Comparison of ENCODE assay signal across 16 cellular contexts in genomic region chr14:105076805-105077648, GRCh38. TPM values are rescaled to one million over a fixed set of nuclear protein-coding genes. Genes with fewer than 3 reads are reported as not detected.
DNase-seq lines count a peak whose midpoint lies in the region; ATAC-seq lines count a peak whose summit lies in the region.
"Had no signal": no experiment of that assay in that cellular context is flagged by ENCODE, and none has a peak within 500 bp of the region (broad histone marks: within the 10 kb centered on the region; RNA-seq: fewer than 3 reads in every experiment).

No MANE protein-coding gene starts in this region.

- H3K36me3 Mint-ChIP-seq in CD4-positive, CD25-positive, alpha-beta regulatory T cell, result no peaks in the 10 kb centered on the region
- H3K36me3 Mint-ChIP-seq in activated T-helper 1 cell treated with anti-CD3 and anti-CD28 coated beads, Interleukin-12 subunit alpha, Interleukin-12 subunit beta, Interleukin-2, Interleukin-4 antibody, amounts not matched to agents 30 ng/mL and 10 ng/mL and 1 ng/mL, durations not matched to agents 14 hours and 24 hours and 36 hours (ENCODE audit: low read depth), result no peaks in the 10 kb centered on the region
- H3K36me3 Mint-ChIP-seq in naive thymus-derived CD4-positive, alpha-beta T cell, result no peaks in the 10 kb centered on the region

- H3K36me3 ChIP-seq in BLaER1, result no peaks in the 10 kb centered on the region
- H3K36me3 ChIP-seq in CD4-positive, CD25-positive, alpha-beta regulatory T cell (ENCODE audit: control insufficient read depth, insufficient read depth, low read length), result no peaks in the 10 kb centered on the region
- no peaks in the 10 kb centered on the region for H3K36me3 ChIP-seq in naive thymus-derived CD4-positive, alpha-beta T cell (ENCODE audit: control insufficient read depth in 2 of 3, insufficient read depth in 3 of 3, low read length in 3 of 3)
- H3K36me3 ChIP-seq: right lobe of liver had no signal

- peak overlapping the region; percentile 87 for H3K27ac ChIP-seq in BLaER1
- peak overlapping the region; percentile 41 for H3K27ac ChIP-seq in CD4-positive, CD25-positive, alpha-beta regulatory T cell (ENCODE audit: insufficient read depth, low read length, poor library complexity, severe bottlenecking)
- peak overlapping the region; percentile 35 for H3K27ac ChIP-seq in naive thymus-derived CD4-positive, alpha-beta T cell (ENCODE audit: low read depth, low read length)
- H3K27ac ChIP-seq: epithelial cell of prostate, right lobe of liver had no signal

- H3K4me3 ChIP-seq in BLaER1, result no peak overlapping the region
- H3K4me3 ChIP-seq in CD4-positive, CD25-positive, alpha-beta regulatory T cell (ENCODE audit: low read depth, low read length), result no peak overlapping the region
- peak overlapping the region; percentile 20 for H3K4me3 ChIP-seq in naive thymus-derived CD4-positive, alpha-beta T cell (ENCODE audit: low read length)
- H3K4me3 ChIP-seq: right lobe of liver had no signal

- H3K4me1 Mint-ChIP-seq in CD4-positive, CD25-positive, alpha-beta regulatory T cell, result peaks cover 0 to 44% (median 12%) of the 10 kb centered on the region in 4 donors
- peaks cover 12% of the 10 kb centered on the region for H3K4me1 Mint-ChIP-seq in activated T-helper 1 cell treated with anti-CD3 and anti-CD28 coated beads, Interleukin-12 subunit alpha, Interleukin-12 subunit beta, Interleukin-2, Interleukin-4 antibody, amounts not matched to agents 30 ng/mL and 10 ng/mL and 1 ng/mL, durations not matched to agents 14 hours and 24 hours and 36 hours (ENCODE audit: low read depth)
- H3K4me1 Mint-ChIP-seq in naive thymus-derived CD4-positive, alpha-beta T cell, result peaks cover 15 to 38% (median 29%) of the 10 kb centered on the region in 7 donors

- H3K4me2 ChIP-seq in BLaER1, result peak overlapping the region; percentile 88

- H3K9me3 Mint-ChIP-seq in CD4-positive, CD25-positive, alpha-beta regulatory T cell, result peaks cover 0 to 2% (median 0%) of the 10 kb centered on the region in 7 donors
- H3K9me3 Mint-ChIP-seq in activated T-helper 1 cell treated with anti-CD3 and anti-CD28 coated beads, Interleukin-12 subunit alpha, Interleukin-12 subunit beta, Interleukin-2, Interleukin-4 antibody, amounts not matched to agents 30 ng/mL and 10 ng/mL and 1 ng/mL, durations not matched to agents 14 hours and 24 hours and 36 hours, result no peaks in the 10 kb centered on the region
- peaks cover 0 to 4% (median 0%) of the 10 kb centered on the region in 11 donors for H3K9me3 Mint-ChIP-seq in naive thymus-derived CD4-positive, alpha-beta T cell

- H3K4me1 ChIP-seq in BLaER1, result peaks cover 61% of the 10 kb centered on the region
- H3K4me1 ChIP-seq in CD4-positive, CD25-positive, alpha-beta regulatory T cell (ENCODE audit: control insufficient read depth, insufficient read depth, low read length, poor library complexity, severe bottlenecking), result peaks cover 33% of the 10 kb centered on the region
- peaks cover 20 to 28% of the 10 kb centered on the region in 2 donors for H3K4me1 ChIP-seq in naive thymus-derived CD4-positive, alpha-beta T cell (ENCODE audit: control insufficient read depth in 2 of 2, insufficient read depth in 2 of 2, low read length in 2 of 2)
- H3K4me1 ChIP-seq: right lobe of liver had no signal

- CTCF ChIA-PET in naive thymus-derived CD4-positive, alpha-beta T cell (lab: Charles Lee), result no interaction called here

- peaks cover 9% of the 10 kb centered on the region; the same call in 1 of the 2 replicates for H3K9me3 ChIP-seq in BLaER1
- H3K9me3 ChIP-seq in CD4-positive, CD25-positive, alpha-beta regulatory T cell (ENCODE audit: control insufficient read depth in 2 of 2, low read length in 2 of 2), result no peaks in the 10 kb centered on the region
- H3K9me3 ChIP-seq in naive thymus-derived CD4-positive, alpha-beta T cell (ENCODE audit: control insufficient read depth in 2 of 3, low read length in 3 of 3), result no peaks in the 10 kb centered on the region
- H3K9me3 ChIP-seq: right lobe of liver had no signal

- peak overlapping the region in 3 of 4 donors; percentile 53 to 74 (median 71) for H3K4me3 Mint-ChIP-seq in CD4-positive, CD25-positive, alpha-beta regulatory T cell
- H3K4me3 Mint-ChIP-seq in activated T-helper 1 cell treated with anti-CD3 and anti-CD28 coated beads, Interleukin-12 subunit alpha, Interleukin-12 subunit beta, Interleukin-2, Interleukin-4 antibody, amounts not matched to agents 30 ng/mL and 10 ng/mL and 1 ng/mL, durations not matched to agents 14 hours and 24 hours and 36 hours, result no peak overlapping the region
- H3K4me3 Mint-ChIP-seq in naive thymus-derived CD4-positive, alpha-beta T cell, result peak overlapping the region; percentile 33 to 80 (median 71)

- no peaks in the 10 kb centered on the region for H3K27me3 ChIP-seq in BLaER1
- H3K27me3 ChIP-seq in CD4-positive, CD25-positive, alpha-beta regulatory T cell (ENCODE audit: control insufficient read depth, insufficient read depth, low read length), result no peaks in the 10 kb centered on the region
- H3K27me3 ChIP-seq in naive thymus-derived CD4-positive, alpha-beta T cell (ENCODE audit: control insufficient read depth in 2 of 2, insufficient read depth in 2 of 2, low read length in 2 of 2), result no peaks in the 10 kb centered on the region
- H3K27me3 ChIP-seq: right lobe of liver had no signal

- ATAC-seq in CD4-positive, CD25-positive, alpha-beta regulatory T cell (ENCODE audit: low read depth in 2 of 2), result peak; percentile 56 to 78
- peak; percentile 36 for ATAC-seq in naive thymus-derived CD4-positive, alpha-beta T cell
- ATAC-seq in GM21576 (IDR thresholded peaks at IDR 0.05; ENCODE audit: unreplicated experiment) (no peak), HG02840 (IDR thresholded peaks at IDR 0.05; ENCODE audit: low FRiP score, unreplicated experiment) (no peak)
- ATAC-seq: HCT116 had no signal

- intact Hi-C loops in activated T-helper 1 cell treated with anti-CD3 and anti-CD28 coated beads, Interleukin-12 subunit alpha, Interleukin-12 subunit beta, Interleukin-2, Interleukin-4 antibody, amounts not matched to agents 30 ng/mL and 10 ng/mL and 1 ng/mL, durations not matched to agents 14 hours and 24 hours and 36 hours (cut with micrococcal nuclease), result no loop called here
- intact Hi-C loops in naive thymus-derived CD4-positive, alpha-beta T cell (cut with micrococcal nuclease), result loop anchor here in 1 of 2 donors (1.0 kb wide), 1 partner anchor 12 kb away; the partner anchor contains the start of gene GPR132

- peak overlapping the region; percentile 68 for H3K9ac ChIP-seq in BLaER1

- no peaks in the 10 kb centered on the region for H4K20me1 ChIP-seq in BLaER1

- H3K27me3 Mint-ChIP-seq in CD4-positive, CD25-positive, alpha-beta regulatory T cell, result peaks cover 15% of the 10 kb centered on the region
- H3K27me3 Mint-ChIP-seq in activated T-helper 1 cell treated with anti-CD3 and anti-CD28 coated beads, Interleukin-12 subunit alpha, Interleukin-12 subunit beta, Interleukin-2, Interleukin-4 antibody, amounts not matched to agents 30 ng/mL and 10 ng/mL and 1 ng/mL, durations not matched to agents 14 hours and 24 hours and 36 hours (ENCODE audit: insufficient read depth), result peaks cover 9% of the 10 kb centered on the region
- H3K27me3 Mint-ChIP-seq in naive thymus-derived CD4-positive, alpha-beta T cell, result peaks cover 0 to 13% (median 0%) of the 10 kb centered on the region in 5 donors

- peak in 1 of 3 donors; percentile 74 for DNase-seq in CD4-positive, CD25-positive, alpha-beta regulatory T cell
- DNase-seq in activated T-helper 1 cell treated with anti-CD3 and anti-CD28 coated beads, Interleukin-12 subunit alpha, Interleukin-12 subunit beta, Interleukin-2, Interleukin-4 antibody, amounts not matched to agents 30 ng/mL and 10 ng/mL and 1 ng/mL, durations not matched to agents 14 hours and 24 hours and 36 hours (ENCODE audit: low spot score), result no peak
- peak in 1 of 9 donors; percentile 19 for DNase-seq in naive thymus-derived CD4-positive, alpha-beta T cell
- no peak for DNase-seq in globus pallidus (ENCODE audit: low spot score)
- DNase-seq: cerebellar nuclear complex, NCI-H187 treated with DMSO at 0.1 percent for 48 hours, NCI-H69, SIG-M5 had no signal

- peak overlapping the region; percentile 84 to 91 (median 91) for H3K27ac Mint-ChIP-seq in CD4-positive, CD25-positive, alpha-beta regulatory T cell
- H3K27ac Mint-ChIP-seq in activated T-helper 1 cell treated with anti-CD3 and anti-CD28 coated beads, Interleukin-12 subunit alpha, Interleukin-12 subunit beta, Interleukin-2, Interleukin-4 antibody, amounts not matched to agents 30 ng/mL and 10 ng/mL and 1 ng/mL, durations not matched to agents 14 hours and 24 hours and 36 hours, result peak overlapping the region; percentile 6
- H3K27ac Mint-ChIP-seq in naive thymus-derived CD4-positive, alpha-beta T cell, result peak overlapping the region; percentile 7 to 91 (median 86)

- POLR2A ChIA-PET in naive thymus-derived CD4-positive, alpha-beta T cell (lab: Charles Lee), result interaction anchor here (1.1 to 7.8 kb wide), 4 partner anchors 9 to 17 kb away, joined by 5 to 71 read pairs (median 57); partner anchors contain the start of gene GPR132

RNA-seq across cellular contexts. Expression of gene GPR132, which starts 11.8 kb away (rescaled TPM):
- total RNA-seq in CD4-positive, CD25-positive, alpha-beta regulatory T cell, result 94.5 TPM
- 10 to 100 TPM in 3 of 4 donors, 1 to 10 TPM in 1; 8.8 to 17.5 (median 14.6) TPM for polyA plus RNA-seq in CD4-positive, CD25-positive, alpha-beta regulatory T cell
- total RNA-seq in activated T-helper 1 cell treated with anti-CD3 and anti-CD28 coated beads, Interleukin-12 subunit alpha, Interleukin-12 subunit beta, Interleukin-2, Interleukin-4 antibody, amounts not matched to agents 30 ng/mL and 10 ng/mL and 1 ng/mL, durations not matched to agents 14 hours and 24 hours and 36 hours, result 24.6 and 24.9 TPM in 2 replicates
- total RNA-seq in naive thymus-derived CD4-positive, alpha-beta T cell, result 10 to 100 TPM; 37.8 to 58.7 (median 45.2) TPM
- polyA plus RNA-seq in naive thymus-derived CD4-positive, alpha-beta T cell, result 10 to 100 TPM in 1 of 2 donors, 1 to 10 TPM in 1; 9.3 to 40.2 TPM
- total RNA-seq: LHCN-M2, myocyte had no signal

RNA-seq across cellular contexts. Expression of gene CDCA4, which starts 56.1 kb away (rescaled TPM):
- total RNA-seq in CD4-positive, CD25-positive, alpha-beta regulatory T cell, result 16.5 TPM
- polyA plus RNA-seq in CD4-positive, CD25-positive, alpha-beta regulatory T cell, result 10 to 100 TPM; 12.8 to 16.7 (median 14.9) TPM
- 62.5 and 63.7 TPM in 2 replicates for total RNA-seq in activated T-helper 1 cell treated with anti-CD3 and anti-CD28 coated beads, Interleukin-12 subunit alpha, Interleukin-12 subunit beta, Interleukin-2, Interleukin-4 antibody, amounts not matched to agents 30 ng/mL and 10 ng/mL and 1 ng/mL, durations not matched to agents 14 hours and 24 hours and 36 hours
- total RNA-seq in naive thymus-derived CD4-positive, alpha-beta T cell, result 10 to 100 TPM; 12.7 to 47.8 (median 14.0) TPM
- 10 to 100 TPM in 1 of 2 donors, 1 to 10 TPM in 1; 8.0 to 12.1 TPM for polyA plus RNA-seq in naive thymus-derived CD4-positive, alpha-beta T cell

Comparison
In these comparisons a context has a peak if more than half of its experiments do, and no peak if none do; other contexts are left out.
1. H3K27ac ChIP-seq: peak in every context shown above with its lines; median percentile 87 in BLaER1; 41 in CD4-positive, CD25-positive, alpha-beta regulatory T cell; 35 in naive thymus-derived CD4-positive, alpha-beta T cell.
2. ATAC-seq: peak in CD4-positive, CD25-positive, alpha-beta regulatory T cell (2 of 2) and naive thymus-derived CD4-positive, alpha-beta T cell (single experiment); none in GM21576 (single experiment) and HG02840 (single experiment).
3. H3K27ac Mint-ChIP-seq: peak in every context shown above with its lines; median percentile 91 in CD4-positive, CD25-positive, alpha-beta regulatory T cell; 86 in naive thymus-derived CD4-positive, alpha-beta T cell; 6 in activated T-helper 1 cell treated with anti-CD3 and anti-CD28 coated beads, Interleukin-12 subunit alpha, Interleukin-12 subunit beta, Interleukin-2, Interleukin-4 antibody, amounts not matched to agents 30 ng/mL and 10 ng/mL and 1 ng/mL, durations not matched to agents 14 hours and 24 hours and 36 hours.